Comparison of ENCODE assay signal across 8 cellular contexts in genomic region chr9:121735065-121735791, GRCh38.
A peak's percentile ranks its signal among the peaks of the same experiment; 100 is the strongest.
DNase-seq lines count a peak whose midpoint lies in the region; ATAC-seq, FAIRE-seq and TF ChIP-seq lines count a peak whose summit lies in the region.

No MANE protein-coding gene starts in this region.

- FAIRE-seq in HTR-8/SVneo (lab: Jason Lieb, UNC), result no peak

- H3K4me3 ChIP-seq in choroid plexus epithelial cell (ENCODE audit: low read depth, low read length), result no peak overlapping the region

- ATAC-seq in GM18873 (IDR thresholded peaks at IDR 0.05; ENCODE audit: low FRiP score, unreplicated experiment), result peak; percentile 58

- TF ChIP-seq CTCF in choroid plexus epithelial cell (conservative IDR thresholded peaks at IDR 0.05; ENCODE audit: low read depth, low read length), result peak; percentile 91

- DNase-seq in AG08395 (ENCODE audit: low spot score) (peak; percentile 64), MV-4-11 (lab: John Stamatoyannopoulos, UW) (peak; percentile 22), choroid plexus epithelial cell (ENCODE audit: low read depth) (peak; percentile 92), lung microvascular endothelial cell (ENCODE audit: low read depth in 2 of 2) (peak; percentile 50 to 64), SW 1271 (lab: John Stamatoyannopoulos, UW) (no peak), NCI-H510A treated with DMSO at 0.1 percent for 48 hours (lab: John Stamatoyannopoulos, UW) (no peak), HTR-8/SVneo (ENCODE audit: insufficient read length, low spot score) (no peak)

Comparison
In these comparisons a context has a peak if more than half of its experiments do, and no peak if none do; other contexts are left out.
1. DNase-seq: peak in AG08395 (single experiment), MV-4-11 (single experiment), choroid plexus epithelial cell (single experiment) and lung microvascular endothelial cell (2 of 2); none in SW 1271 (0 of 2), NCI-H510A treated with DMSO at 0.1 percent for 48 hours (single experiment) and HTR-8/SVneo (single experiment).